2 cellular contexts compared by ENCODE assay signal in the genomic region with DNA sequence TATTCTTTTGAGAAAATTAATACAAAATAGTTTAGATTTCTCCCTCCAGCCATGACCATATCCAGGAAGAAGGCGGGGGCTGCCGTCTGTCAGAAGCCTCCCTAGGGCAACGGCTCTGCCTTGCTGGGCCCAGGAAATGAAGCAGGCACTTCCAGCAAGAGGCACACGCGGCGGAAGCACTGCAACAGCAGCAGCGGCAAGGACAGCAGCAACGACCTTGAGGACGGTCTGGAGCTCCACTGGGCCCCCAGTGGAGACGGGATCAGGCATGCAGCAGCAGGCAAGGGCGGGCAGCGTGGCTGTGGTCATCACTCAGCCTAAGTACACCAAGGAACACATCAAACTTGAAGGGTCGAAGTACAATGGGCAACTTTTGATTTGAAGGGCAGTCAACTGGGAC.
TF ChIP-seq lines count a peak whose summit lies in the region.

No MANE protein-coding gene starts in this region.

TF ChIP-seq in HepG2, 621 proteins besides CTCF, POLR2A, EP300 and RAD21 (continues in another document):
- TF ChIP-seq ZNF768 (CRISPR knock-in tag; IDR thresholded peaks at IDR 0.05), result no peak
- TF ChIP-seq ZFP36L2 (CRISPR knock-in tag; IDR thresholded peaks at IDR 0.05), result no peak
- no peak for TF ChIP-seq ATF3 (CRISPR knock-in tag; IDR thresholded peaks at IDR 0.05)
- TF ChIP-seq ZKSCAN1 (IDR thresholded peaks at IDR 0.05; ENCODE audit: low read length), result no peak
- no peak for TF ChIP-seq PBX3 (CRISPR knock-in tag; IDR thresholded peaks at IDR 0.05; ENCODE audit: borderline replicate concordance)
- TF ChIP-seq CERS6 (CRISPR knock-in tag; IDR thresholded peaks at IDR 0.05), result no peak
- TF ChIP-seq MIXL1 (CRISPR knock-in tag; IDR thresholded peaks at IDR 0.05), result no peak
- TF ChIP-seq ZNF576 (CRISPR knock-in tag; IDR thresholded peaks at IDR 0.05), result no peak
- TF ChIP-seq, protein P1, sequence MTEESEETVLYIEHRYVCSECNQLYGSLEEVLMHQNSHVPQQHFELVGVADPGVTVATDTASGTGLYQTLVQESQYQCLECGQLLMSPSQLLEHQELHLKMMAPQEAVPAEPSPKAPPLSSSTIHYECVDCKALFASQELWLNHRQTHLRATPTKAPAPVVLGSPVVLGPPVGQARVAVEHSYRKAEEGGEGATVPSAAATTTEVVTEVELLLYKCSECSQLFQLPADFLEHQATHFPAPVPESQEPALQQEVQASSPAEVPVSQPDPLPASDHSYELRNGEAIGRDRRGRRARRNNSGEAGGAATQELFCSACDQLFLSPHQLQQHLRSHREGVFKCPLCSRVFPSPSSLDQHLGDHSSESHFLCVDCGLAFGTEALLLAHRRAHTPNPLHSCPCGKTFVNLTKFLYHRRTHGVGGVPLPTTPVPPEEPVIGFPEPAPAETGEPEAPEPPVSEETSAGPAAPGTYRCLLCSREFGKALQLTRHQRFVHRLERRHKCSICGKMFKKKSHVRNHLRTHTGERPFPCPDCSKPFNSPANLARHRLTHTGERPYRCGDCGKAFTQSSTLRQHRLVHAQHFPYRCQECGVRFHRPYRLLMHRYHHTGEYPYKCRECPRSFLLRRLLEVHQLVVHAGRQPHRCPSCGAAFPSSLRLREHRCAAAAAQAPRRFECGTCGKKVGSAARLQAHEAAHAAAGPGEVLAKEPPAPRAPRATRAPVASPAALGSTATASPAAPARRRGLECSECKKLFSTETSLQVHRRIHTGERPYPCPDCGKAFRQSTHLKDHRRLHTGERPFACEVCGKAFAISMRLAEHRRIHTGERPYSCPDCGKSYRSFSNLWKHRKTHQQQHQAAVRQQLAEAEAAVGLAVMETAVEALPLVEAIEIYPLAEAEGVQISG (CRISPR knock-in tag; IDR thresholded peaks at IDR 0.05), result no peak
- TF ChIP-seq IKZF1 (IDR thresholded peaks at IDR 0.05), result no peak
- TF ChIP-seq ZNF644 (CRISPR knock-in tag; IDR thresholded peaks at IDR 0.05; ENCODE audit: low read depth), result peak; percentile 9; the same call in 1 of the 2 replicates
- no peak for TF ChIP-seq TP53 (CRISPR knock-in tag; conservative IDR thresholded peaks at IDR 0.05)
- peak; percentile 26; the same call in 1 of the 2 replicates for TF ChIP-seq GABPB1 (CRISPR knock-in tag; IDR thresholded peaks at IDR 0.05)
- TF ChIP-seq GABPA (IDR thresholded peaks at IDR 0.05; ENCODE audit: low read depth, low read length), result no peak
- peak; percentile 52 for TF ChIP-seq GABPA (CRISPR knock-in tag; IDR thresholded peaks at IDR 0.05; ENCODE audit: low read depth)
- no peak for TF ChIP-seq SNAI1 (CRISPR knock-in tag; IDR thresholded peaks at IDR 0.05; ENCODE audit: borderline replicate concordance)
- no peak for TF ChIP-seq SOX5 (CRISPR knock-in tag; IDR thresholded peaks at IDR 0.05; ENCODE audit: borderline replicate concordance)
- no peak for TF ChIP-seq FLYWCH1 (CRISPR knock-in tag; IDR thresholded peaks at IDR 0.05)
- no peak for TF ChIP-seq ZNF777 (CRISPR knock-in tag; IDR thresholded peaks at IDR 0.05)
- TF ChIP-seq POLR2AphosphoS2 (IDR thresholded peaks at IDR 0.05; ENCODE audit: low read depth, low read length), result no peak
- no peak for TF ChIP-seq ZNF790 (CRISPR knock-in tag; IDR thresholded peaks at IDR 0.05; ENCODE audit: borderline replicate concordance)
- TF ChIP-seq, protein P2, sequence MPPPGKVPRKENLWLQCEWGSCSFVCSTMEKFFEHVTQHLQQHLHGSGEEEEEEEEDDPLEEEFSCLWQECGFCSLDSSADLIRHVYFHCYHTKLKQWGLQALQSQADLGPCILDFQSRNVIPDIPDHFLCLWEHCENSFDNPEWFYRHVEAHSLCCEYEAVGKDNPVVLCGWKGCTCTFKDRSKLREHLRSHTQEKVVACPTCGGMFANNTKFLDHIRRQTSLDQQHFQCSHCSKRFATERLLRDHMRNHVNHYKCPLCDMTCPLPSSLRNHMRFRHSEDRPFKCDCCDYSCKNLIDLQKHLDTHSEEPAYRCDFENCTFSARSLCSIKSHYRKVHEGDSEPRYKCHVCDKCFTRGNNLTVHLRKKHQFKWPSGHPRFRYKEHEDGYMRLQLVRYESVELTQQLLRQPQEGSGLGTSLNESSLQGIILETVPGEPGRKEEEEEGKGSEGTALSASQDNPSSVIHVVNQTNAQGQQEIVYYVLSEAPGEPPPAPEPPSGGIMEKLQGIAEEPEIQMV (CRISPR knock-in tag; IDR thresholded peaks at IDR 0.05; ENCODE audit: low read depth), result no peak
- TF ChIP-seq POGZ (CRISPR knock-in tag; IDR thresholded peaks at IDR 0.05), result no peak
- TF ChIP-seq SP5 (CRISPR knock-in tag; IDR thresholded peaks at IDR 0.05; ENCODE audit: borderline replicate concordance, low read depth), result no peak
- no peak for TF ChIP-seq XRCC5 (optimal IDR thresholded peaks at IDR 0.05; ENCODE audit: low read length)
- no peak for TF ChIP-seq KLF16 (CRISPR knock-in tag; IDR thresholded peaks at IDR 0.05)
- TF ChIP-seq ATF7 (IDR thresholded peaks at IDR 0.05), result no peak
- TF ChIP-seq ATF7 (CRISPR knock-in tag; IDR thresholded peaks at IDR 0.05), result no peak
- TF ChIP-seq ZNF761 (CRISPR knock-in tag; conservative IDR thresholded peaks at IDR 0.05), result no peak
- TF ChIP-seq ZNF317 (CRISPR knock-in tag; IDR thresholded peaks at IDR 0.05), result no peak

TF ChIP-seq in H1, 55 proteins besides CTCF, POLR2A, EP300 and RAD21:
- TF ChIP-seq SUZ12 (IDR thresholded peaks at IDR 0.05; ENCODE audit: low read length), result no peak
- no peak for TF ChIP-seq NRF1 (IDR thresholded peaks at IDR 0.05; ENCODE audit: low read depth, low read length)
- TF ChIP-seq GTF2F1 (IDR thresholded peaks at IDR 0.05; ENCODE audit: borderline replicate concordance, low read depth, low read length), result no peak
- TF ChIP-seq RXRA (IDR thresholded peaks at IDR 0.05; ENCODE audit: insufficient read depth, low read depth, low read length), result no peak
- TF ChIP-seq FOSL1 (IDR thresholded peaks at IDR 0.05; ENCODE audit: insufficient read depth, low read depth, low read length), result no peak
- TF ChIP-seq BCL11A (IDR thresholded peaks at IDR 0.05; ENCODE audit: low read depth in 2 of 2, low read length in 2 of 2), result no peak
- TF ChIP-seq SRF (IDR thresholded peaks at IDR 0.05; ENCODE audit: low read depth, low read length), result no peak
- TF ChIP-seq CEBPB (IDR thresholded peaks at IDR 0.05; ENCODE audit: low read depth, low read length), result no peak
- no peak for TF ChIP-seq CHD1 (IDR thresholded peaks at IDR 0.05; ENCODE audit: low read depth, low read length)
- TF ChIP-seq EGR1 (IDR thresholded peaks at IDR 0.05; ENCODE audit: borderline replicate concordance, low read depth, low read length), result no peak
